ENCODE assay signal across 11 cellular contexts in the genomic region with DNA sequence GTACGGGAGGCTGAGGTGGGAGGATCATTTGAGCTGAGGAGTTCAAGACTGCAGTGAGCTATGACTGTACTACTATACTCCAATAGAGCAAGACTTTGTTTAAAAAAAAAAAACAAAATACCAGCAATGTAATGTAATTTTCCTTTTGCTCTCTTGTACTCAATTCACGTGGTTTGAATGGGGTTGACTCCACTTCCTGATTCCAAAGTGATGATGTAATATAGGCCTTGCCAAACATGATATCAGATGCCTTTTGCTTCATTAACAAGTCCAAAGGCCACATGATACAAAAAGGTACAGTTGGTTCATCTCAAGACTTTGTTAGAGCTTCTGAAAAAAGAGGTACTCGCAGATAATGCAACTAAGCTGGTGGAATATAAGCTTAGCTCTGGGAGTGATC.
DNase-seq lines count a peak whose midpoint lies in the region; ATAC-seq and TF ChIP-seq lines count a peak whose summit lies in the region.
"Had no signal": no experiment of that assay in that cellular context is flagged by ENCODE, and none has a peak within 500 bp of the region (broad histone marks: within the 10 kb centered on the region; RNA-seq: fewer than 3 reads in every experiment).

No MANE protein-coding gene starts in this region.

- in situ Hi-C loops in IMR-90 (cut with MboI; ENCODE audit: low sequenced_read_pairs): no loop called here

- TF ChIP-seq POLR2A in IMR-90 (IDR thresholded peaks at IDR 0.05; ENCODE audit: low read depth, low read length): no peak

- no TSS peak for BruUV-seq in IMR-90 (replicated peaks; lab: Mats Ljungman, UMichigan)

- H3K14ac ChIP-seq in IMR-90 (replicated peaks; ENCODE audit: low read depth, low read length): peak overlapping the region; percentile 33

- dilution Hi-C loops in IMR-90 (cut with HindIII; ENCODE audit: low sequenced_read_pairs, unreplicated experiment): no loop called here

- POLR2A ChIA-PET in IMR-90 (lab: Charles Lee; ENCODE audit: unreplicated experiment): no interaction called here

- H2AK5ac ChIP-seq in IMR-90 (ENCODE audit: low read depth, low read length): no peak overlapping the region

- peak overlapping the region; percentile 26; the same call in 1 of the 2 replicates for H3K23ac ChIP-seq in IMR-90 (ENCODE audit: low read depth, low read length)

- H2AFZ ChIP-seq in IMR-90 (replicated peaks; ENCODE audit: low read length, poor library complexity): no peak overlapping the region

- H3K9ac ChIP-seq in IMR-90 (ENCODE audit: low read depth, low read length): no peak overlapping the region

- H4K20me1 ChIP-seq in IMR-90 (ENCODE audit: insufficient read depth, low read length): no peaks in the 10 kb centered on the region

- TF ChIP-seq RAD21 in IMR-90 (IDR thresholded peaks at IDR 0.05; ENCODE audit: low read length): no peak

- 0 out of 3 replicates have a peak overlapping the region, but pooled peaks have one; percentile 43 for H2BK15ac ChIP-seq in IMR-90 (ENCODE audit: low read depth, low read length)

- H3K36me3 ChIP-seq in IMR-90 (ENCODE audit: control insufficient read depth, insufficient read depth, low read length): no peaks in the 10 kb centered on the region

- H3K27ac ChIP-seq in IMR-90 (ENCODE audit: insufficient read depth, low read length): no peak overlapping the region

- no peak overlapping the region for H2AK9ac ChIP-seq in IMR-90 (replicated peaks; ENCODE audit: low read depth, low read length, poor library complexity)

- no peak for ATAC-seq in IMR-90 (ENCODE audit: low read depth)
- no peak for ATAC-seq in HG02642 (IDR thresholded peaks at IDR 0.05; ENCODE audit: poor library complexity, unreplicated experiment)
- ATAC-seq: activated CD4-positive, CD25-positive, alpha-beta regulatory T cell treated with anti-CD3 and anti-CD28 coated beads, Interleukin-2, amount 50 U/mL, for 24 hours had no signal

- DNase-seq in ELR (ENCODE audit: low read depth) (peak; percentile 75), IMR-90 (peak; percentile 66), amniotic epithelial cell (ENCODE audit: low read depth) (peak; percentile 69), left kidney (ENCODE audit: low read depth, low spot score) (peak; percentile 9), ureter (ENCODE audit: low spot score) (no peak), 8988T (no peak)
- no peak for DNase-seq in stimulated activated CD4-positive, alpha-beta T cell treated with anti-CD3 and anti-CD28 coated beads, Interleukin-2, amount 100 ng/mL, for 48 hours
- DNase-seq: islet precursor cell, NCI-H774 had no signal

- H3K4me1 ChIP-seq in IMR-90 (ENCODE audit: control insufficient read depth, insufficient read depth, low read length): peaks cover 6% of the 10 kb centered on the region; the same call in 1 of the 2 replicates

- H4K5ac ChIP-seq in IMR-90 (ENCODE audit: low read depth, low read length): no peak overlapping the region; the same call in 1 of the 2 replicates

- TF ChIP-seq CTCF in IMR-90 (conservative IDR thresholded peaks at IDR 0.05; ENCODE audit: low read depth, low read length): no peak

- CTCF ChIA-PET in IMR-90 (lab: Yijun Ruan, JAX): interaction anchor here (0.6 kb wide), 1 partner anchor 237 kb away, joined by 4 read pairs; no protein-coding TSS in a partner anchor

- no peak overlapping the region for H2BK5ac ChIP-seq in IMR-90 (ENCODE audit: low read depth, low read length, poor library complexity, severe bottlenecking)

- H3K4me3 ChIP-seq in IMR-90 (ENCODE audit: insufficient read depth, low read depth, low read length): no peak overlapping the region

- intact Hi-C loops in IMR-90 (cut with micrococcal nuclease): no loop called here

- H3K9me3 ChIP-seq in IMR-90 (ENCODE audit: control insufficient read depth, insufficient read depth, low read length): no peaks in the 10 kb centered on the region

- 0 out of 2 replicates have a peak overlapping the region, but pooled peaks have one; percentile 36 for H2BK20ac ChIP-seq in IMR-90 (ENCODE audit: low read depth, low read length)

- H3K79me1 ChIP-seq in IMR-90 (ENCODE audit: low read depth in 1 of 2, low read length in 2 of 2): no peaks in the 10 kb centered on the region

- no peak overlapping the region for H3K4me2 ChIP-seq in IMR-90 (ENCODE audit: low read depth, low read length)

- H3K18ac ChIP-seq in IMR-90 (ENCODE audit: low read depth, low read length): peak overlapping the region; percentile 5; the same call in 1 of the 2 replicates

- peak overlapping the region in 1 of 2 experiments; percentile 48; a peak in 2 of 4 replicates for H4K8ac ChIP-seq in IMR-90 (ENCODE audit: low read depth in 2 of 2, low read length in 2 of 2)

- H3K4ac ChIP-seq in IMR-90 (ENCODE audit: low read depth, low read length): no peak overlapping the region; the same call in 1 of the 2 replicates

- no peak overlapping the region for H2BK120ac ChIP-seq in IMR-90 (ENCODE audit: low read depth, low read length)

- H3K27me3 ChIP-seq in IMR-90 (ENCODE audit: control insufficient read depth, insufficient read depth, low read length): no peaks in the 10 kb centered on the region

- 100% methylated on average over 1 of the region's 3 CpGs; no CpG with 5 or more reads in 1 of the 2 experiments for WGBS in IMR-90 (ENCODE audit: extremely low coverage in 2 of 2, insufficient read length in 1 of 2), 2 experiments

- H3K9me1 ChIP-seq in IMR-90 (ENCODE audit: insufficient read depth, low read length): peaks cover 3% of the 10 kb centered on the region

- no peak overlapping the region for H4K91ac ChIP-seq in IMR-90 (ENCODE audit: insufficient read depth, low read depth, low read length)

- H3K56ac ChIP-seq in IMR-90 (ENCODE audit: extremely low read depth, insufficient read depth, low read length): no peak overlapping the region

TF ChIP-seq in IMR-90, 13 proteins besides CTCF, POLR2A, EP300 and RAD21:
- TF ChIP-seq CEBPB (IDR thresholded peaks at IDR 0.05; ENCODE audit: low read depth, low read length): peak; percentile 56
- TF ChIP-seq BHLHE40 (IDR thresholded peaks at IDR 0.05; ENCODE audit: low read depth, low read length): no peak
TF ChIP-seq in IMR-90: peak in this region for 1.

Comparison
In these comparisons a context has a peak if more than half of its experiments do, and no peak if none do; other contexts are left out.
1. DNase-seq: peak in ELR (single experiment), IMR-90 (single experiment), amniotic epithelial cell (single experiment) and left kidney (single experiment); none in ureter (single experiment), 8988T (single experiment) and stimulated activated CD4-positive, alpha-beta T cell treated with anti-CD3 and anti-CD28 coated beads, Interleukin-2, amount 100 ng/mL, for 48 hours (0 of 2).